9 cellular contexts compared by ENCODE assay signal in genomic region chr19:52748336-52748950, GRCh38.
DNase-seq lines count a peak whose midpoint lies in the region; ATAC-seq and TF ChIP-seq lines count a peak whose summit lies in the region.
"Had no signal": no experiment of that assay in that cellular context is flagged by ENCODE, and none has a peak within 500 bp of the region (broad histone marks: within the 10 kb centered on the region; RNA-seq: fewer than 3 reads in every experiment).

No MANE protein-coding gene starts in this region.

- DNase-seq in AG09319 (ENCODE audit: extremely low read depth, low read depth) (peak; percentile 10), HPDE6-E6E7 (ENCODE audit: extremely low spot score) (peak; percentile 23), astrocyte of the spinal cord (ENCODE audit: low read depth, low spot score) (peak; percentile 34), left kidney (ENCODE audit: low read depth, low spot score) (peak; percentile 77), NCI-H748 treated with DMSO at 0.1 percent for 48 hours (lab: John Stamatoyannopoulos, UW) (no peak)
- DNase-seq: activated naive CD8-positive, alpha-beta T cell treated with anti-CD3 and anti-CD28 coated beads, Interleukin-2, amount 10 ng/mL, durations not matched to agents 7 days and 5 days had no signal

- in situ Hi-C loops in astrocyte of the spinal cord (cut with HindIII; ENCODE audit: low sequenced_read_pairs) = no loop called here

- no peak overlapping the region for H3K4me3 ChIP-seq in astrocyte of the spinal cord (ENCODE audit: low read depth, low read length)

- peak; percentile 19 for TF ChIP-seq CTCF in AG09319 (IDR thresholded peaks at IDR 0.05; ENCODE audit: low read depth, low read length)
- TF ChIP-seq CTCF in astrocyte of the spinal cord (IDR thresholded peaks at IDR 0.05; ENCODE audit: low read depth, low read length) = no peak

- ATAC-seq in GM21447 (IDR thresholded peaks at IDR 0.05; ENCODE audit: unreplicated experiment) (no peak), HG02981 (IDR thresholded peaks at IDR 0.05; ENCODE audit: unreplicated experiment) (no peak), HG03571 (IDR thresholded peaks at IDR 0.05; ENCODE audit: unreplicated experiment) (no peak)
